Comparison of ENCODE assay signal across 7 cellular contexts in the genomic region with DNA sequence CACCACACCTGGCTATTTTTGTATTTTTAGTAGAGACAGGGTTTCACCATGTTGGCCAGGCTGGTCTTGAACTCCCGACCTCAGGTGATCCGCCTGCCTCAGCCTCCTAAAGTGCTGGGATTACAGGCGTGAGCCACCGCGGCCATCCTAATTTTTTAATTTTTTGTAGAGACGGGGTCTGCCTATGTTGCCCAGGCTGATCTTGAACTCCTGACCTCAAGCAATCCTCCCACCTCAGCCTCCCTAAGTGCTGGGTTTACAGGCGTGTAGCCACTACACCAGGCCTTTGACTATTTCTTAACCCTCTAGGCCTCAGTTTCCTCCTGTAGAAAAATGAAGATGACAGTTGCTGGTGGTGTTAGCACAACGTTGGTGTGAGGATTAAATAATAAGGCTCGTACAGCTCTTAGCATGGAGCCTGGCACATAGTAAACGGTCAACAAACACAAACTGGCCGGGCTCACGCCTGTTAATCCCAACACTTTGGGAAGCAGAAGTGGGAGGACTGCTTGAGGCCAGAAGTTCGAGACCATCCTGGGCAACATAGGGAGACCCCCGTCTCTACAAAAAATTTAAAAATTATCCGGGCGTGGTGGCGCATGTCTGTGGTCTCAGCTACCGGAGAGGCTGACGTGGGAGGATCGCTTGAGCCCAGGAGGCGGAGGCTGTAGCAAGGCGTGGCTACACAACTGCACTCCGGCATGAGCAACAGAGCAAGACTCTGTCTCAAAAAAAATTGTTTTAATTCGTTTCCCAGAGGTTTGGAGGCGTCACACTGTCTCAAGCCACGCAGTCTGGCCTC. TPM values are rescaled to one million over a fixed set of nuclear protein-coding genes. Genes with fewer than 3 reads are reported as not detected.
DNase-seq lines count a peak whose midpoint lies in the region; ATAC-seq and TF ChIP-seq lines count a peak whose summit lies in the region.

No MANE protein-coding gene starts in this region.

- H3K27ac Mint-ChIP-seq in naive B cell: peak overlapping the region; percentile 95 to 99 (median 96)

- ATAC-seq in GM18858 (IDR thresholded peaks at IDR 0.05; ENCODE audit: unreplicated experiment) (peak; percentile 31), naive B cell (ENCODE audit: low read depth in 2 of 2) (peak; percentile 60 to 63)

- peaks cover 19 to 51% (median 31%) of the 10 kb centered on the region in 3 donors for H3K4me1 Mint-ChIP-seq in naive B cell

- H3K36me3 Mint-ChIP-seq in naive B cell: peaks cover 0 to 4% of the 10 kb centered on the region in 2 donors

- no peaks in the 10 kb centered on the region for H3K27me3 Mint-ChIP-seq in naive B cell

- no peaks in the 10 kb centered on the region for H3K9me3 ChIP-seq in HEK293 (ENCODE audit: control insufficient read depth, insufficient read depth, low read depth, low read length)
- H3K9me3 ChIP-seq in effector memory CD4-positive, alpha-beta T cell (ENCODE audit: control insufficient read depth, low read length): no peaks in the 10 kb centered on the region

- peaks cover 22 to 54% of the 10 kb centered on the region in 2 experiments for H3K36me3 ChIP-seq in HEK293 (ENCODE audit: control insufficient read depth in 2 of 2, insufficient read depth in 1 of 2, low read length in 2 of 2)
- H3K36me3 ChIP-seq in effector memory CD4-positive, alpha-beta T cell (ENCODE audit: control insufficient read depth, insufficient read depth, low read length): peaks cover 17% of the 10 kb centered on the region

- no peaks in the 10 kb centered on the region for H3K27me3 ChIP-seq in effector memory CD4-positive, alpha-beta T cell (replicated peaks; ENCODE audit: control insufficient read depth, insufficient read depth, low read length, poor library complexity, severe bottlenecking)

- H3K4me3 ChIP-seq in HEK293 (ENCODE audit: low read depth, low read length): peak overlapping the region; percentile 99
- peak overlapping the region; percentile 72 for H3K4me3 ChIP-seq in effector memory CD4-positive, alpha-beta T cell (ENCODE audit: insufficient read depth, low read depth, low read length, poor library complexity, severe bottlenecking)

- no peaks in the 10 kb centered on the region for H3K9me3 Mint-ChIP-seq in naive B cell

- H3K4me3 Mint-ChIP-seq in naive B cell: peak overlapping the region; percentile 90 to 97 (median 96)

- no peak for TF ChIP-seq CTCF in HEK293 (tag by site-specific recombination; IDR thresholded peaks at IDR 0.05)

- DNase-seq in NCI-H510A treated with DMSO at 0.1 percent for 48 hours (lab: John Stamatoyannopoulos, UW) (peak; percentile 94), naive B cell (no peak), NCI-H187 treated with DMSO at 0.1 percent for 48 hours (lab: John Stamatoyannopoulos, UW) (no peak), T1000 (lab: John Stamatoyannopoulos, UW) (no peak)
- no peak for DNase-seq in effector memory CD4-positive, alpha-beta T cell

- POLR2A ChIA-PET in HEK293 (lab: Yijun Ruan, JAX): interaction anchor here (1.0 to 2.3 kb wide), 5 partner anchors 9 to 238 kb away, joined by 4 to 16 read pairs (median 10); partner anchors contain the start of genes SDSL, SLC8B1 and TPCN1

- CTCF ChIA-PET in HEK293 (lab: Yijun Ruan, JAX): interaction anchor here (1.7 kb wide), 1 partner anchor 10 kb away, joined by 11 read pairs; no protein-coding TSS in a partner anchor

- H3K27ac ChIP-seq in HEK293 (ENCODE audit: extremely low read depth, low read depth, low read length): peak overlapping the region; percentile 94; the same call in 1 of the 2 replicates
- H3K27ac ChIP-seq in effector memory CD4-positive, alpha-beta T cell (ENCODE audit: insufficient read depth, low read length, poor library complexity, severe bottlenecking): peak overlapping the region; percentile 87

- H3K4me1 ChIP-seq in HEK293 (ENCODE audit: control insufficient read depth, insufficient read depth, low read length): peaks cover 3% of the 10 kb centered on the region; the same call in 1 of the 2 replicates
- H3K4me1 ChIP-seq in effector memory CD4-positive, alpha-beta T cell (ENCODE audit: control insufficient read depth, insufficient read depth, low read length, poor library complexity, severe bottlenecking): peaks cover 16% of the 10 kb centered on the region

TF ChIP-seq in HEK293, 187 proteins besides CTCF, POLR2A, EP300 and RAD21:
- no peak for TF ChIP-seq GLI4 (tag by site-specific recombination; IDR thresholded peaks at IDR 0.05)
- TF ChIP-seq ZNF121 (tag by site-specific recombination; IDR thresholded peaks at IDR 0.05): peak; percentile 77
- TF ChIP-seq ZNF664 (tag by site-specific recombination; IDR thresholded peaks at IDR 0.05): 0 out of 2 replicates have a peak, but pooled peaks have one; percentile 31
- no peak for TF ChIP-seq IKZF3 (tag by site-specific recombination; IDR thresholded peaks at IDR 0.05)
- TF ChIP-seq, protein P1, sequence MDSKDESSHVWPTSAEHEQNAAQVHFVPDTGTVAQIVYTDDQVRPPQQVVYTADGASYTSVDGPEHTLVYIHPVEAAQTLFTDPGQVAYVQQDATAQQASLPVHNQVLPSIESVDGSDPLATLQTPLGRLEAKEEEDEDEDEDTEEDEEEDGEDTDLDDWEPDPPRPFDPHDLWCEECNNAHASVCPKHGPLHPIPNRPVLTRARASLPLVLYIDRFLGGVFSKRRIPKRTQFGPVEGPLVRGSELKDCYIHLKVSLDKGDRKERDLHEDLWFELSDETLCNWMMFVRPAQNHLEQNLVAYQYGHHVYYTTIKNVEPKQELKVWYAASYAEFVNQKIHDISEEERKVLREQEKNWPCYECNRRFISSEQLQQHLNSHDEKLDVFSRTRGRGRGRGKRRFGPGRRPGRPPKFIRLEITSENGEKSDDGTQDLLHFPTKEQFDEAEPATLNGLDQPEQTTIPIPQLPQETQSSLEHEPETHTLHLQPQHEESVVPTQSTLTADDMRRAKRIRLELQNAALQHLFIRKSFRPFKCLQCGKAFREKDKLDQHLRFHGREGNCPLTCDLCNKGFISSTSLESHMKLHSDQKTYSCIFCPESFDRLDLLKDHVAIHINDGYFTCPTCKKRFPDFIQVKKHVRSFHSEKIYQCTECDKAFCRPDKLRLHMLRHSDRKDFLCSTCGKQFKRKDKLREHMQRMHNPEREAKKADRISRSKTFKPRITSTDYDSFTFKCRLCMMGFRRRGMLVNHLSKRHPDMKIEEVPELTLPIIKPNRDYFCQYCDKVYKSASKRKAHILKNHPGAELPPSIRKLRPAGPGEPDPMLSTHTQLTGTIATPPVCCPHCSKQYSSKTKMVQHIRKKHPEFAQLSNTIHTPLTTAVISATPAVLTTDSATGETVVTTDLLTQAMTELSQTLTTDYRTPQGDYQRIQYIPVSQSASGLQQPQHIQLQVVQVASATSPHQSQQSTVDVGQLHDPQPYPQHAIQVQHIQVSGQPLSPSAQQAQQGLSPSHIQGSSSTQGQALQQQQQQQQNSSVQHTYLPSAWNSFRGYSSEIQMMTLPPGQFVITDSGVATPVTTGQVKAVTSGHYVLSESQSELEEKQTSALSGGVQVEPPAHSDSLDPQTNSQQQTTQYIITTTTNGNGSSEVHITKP (tag by site-specific recombination; IDR thresholded peaks at IDR 0.05): peak; percentile 86
- peak; percentile 49; the same call in 1 of the 2 replicates for TF ChIP-seq OSR2 (tag by site-specific recombination; IDR thresholded peaks at IDR 0.05)
- no peak for TF ChIP-seq ZNF549 (tag by site-specific recombination; IDR thresholded peaks at IDR 0.05)
- TF ChIP-seq ZBTB7A (tag by site-specific recombination; IDR thresholded peaks at IDR 0.05; ENCODE audit: low read depth): no peak
- peak; percentile 83 for TF ChIP-seq ZNF335 (tag by site-specific recombination; conservative IDR thresholded peaks at IDR 0.05)
- TF ChIP-seq YY1 (tag by site-specific recombination; IDR thresholded peaks at IDR 0.05): no peak
- TF ChIP-seq MYNN (tag by site-specific recombination; IDR thresholded peaks at IDR 0.05; ENCODE audit: borderline replicate concordance): no peak
- TF ChIP-seq EGR2 (tag by site-specific recombination; IDR thresholded peaks at IDR 0.05; ENCODE audit: low read depth): 0 out of 2 replicates have a peak, but pooled peaks have one; percentile 15
- TF ChIP-seq, protein P2, sequence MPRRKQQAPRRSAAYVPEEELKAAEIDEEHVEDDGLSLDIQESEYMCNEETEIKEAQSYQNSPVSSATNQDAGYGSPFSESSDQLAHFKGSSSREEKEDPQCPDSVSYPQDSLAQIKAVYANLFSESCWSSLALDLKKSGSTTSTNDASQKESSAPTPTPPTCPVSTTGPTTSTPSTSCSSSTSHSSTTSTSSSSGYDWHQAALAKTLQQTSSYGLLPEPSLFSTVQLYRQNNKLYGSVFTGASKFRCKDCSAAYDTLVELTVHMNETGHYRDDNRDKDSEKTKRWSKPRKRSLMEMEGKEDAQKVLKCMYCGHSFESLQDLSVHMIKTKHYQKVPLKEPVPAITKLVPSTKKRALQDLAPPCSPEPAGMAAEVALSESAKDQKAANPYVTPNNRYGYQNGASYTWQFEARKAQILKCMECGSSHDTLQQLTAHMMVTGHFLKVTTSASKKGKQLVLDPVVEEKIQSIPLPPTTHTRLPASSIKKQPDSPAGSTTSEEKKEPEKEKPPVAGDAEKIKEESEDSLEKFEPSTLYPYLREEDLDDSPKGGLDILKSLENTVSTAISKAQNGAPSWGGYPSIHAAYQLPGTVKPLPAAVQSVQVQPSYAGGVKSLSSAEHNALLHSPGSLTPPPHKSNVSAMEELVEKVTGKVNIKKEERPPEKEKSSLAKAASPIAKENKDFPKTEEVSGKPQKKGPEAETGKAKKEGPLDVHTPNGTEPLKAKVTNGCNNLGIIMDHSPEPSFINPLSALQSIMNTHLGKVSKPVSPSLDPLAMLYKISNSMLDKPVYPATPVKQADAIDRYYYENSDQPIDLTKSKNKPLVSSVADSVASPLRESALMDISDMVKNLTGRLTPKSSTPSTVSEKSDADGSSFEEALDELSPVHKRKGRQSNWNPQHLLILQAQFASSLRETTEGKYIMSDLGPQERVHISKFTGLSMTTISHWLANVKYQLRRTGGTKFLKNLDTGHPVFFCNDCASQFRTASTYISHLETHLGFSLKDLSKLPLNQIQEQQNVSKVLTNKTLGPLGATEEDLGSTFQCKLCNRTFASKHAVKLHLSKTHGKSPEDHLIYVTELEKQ (tag by site-specific recombination; IDR thresholded peaks at IDR 0.05; ENCODE audit: borderline replicate concordance): no peak
- TF ChIP-seq ZNF10 (tag by site-specific recombination; IDR thresholded peaks at IDR 0.05): no peak

RNA-seq across cellular contexts. Expression of gene DDX54, which starts 1.0 kb away (rescaled TPM):
- polyA plus RNA-seq in naive B cell (ENCODE audit: low read depth in 6 of 6): 10 to 100 TPM in 5 of 6 donors, 1 to 10 TPM in 1; 9.0 to 45.5 (median 25.4) TPM

RNA-seq across cellular contexts. Expression of gene RITA1, which starts 1.2 kb away (rescaled TPM):
- polyA plus RNA-seq in naive B cell (ENCODE audit: low read depth in 6 of 6): 10 to 100 TPM; 21.0 to 31.9 (median 24.1) TPM

RNA-seq across cellular contexts. Expression of gene CFAP73, which starts 34.8 kb away (rescaled TPM):
- 1 to 10 TPM in 1 of 6 donors, not detected in 5; 1.2 TPM for polyA plus RNA-seq in naive B cell (ENCODE audit: low read depth in 6 of 6)

RNA-seq across cellular contexts. Expression of gene TPCN1, which starts 37.0 kb away (rescaled TPM):
- 10 to 100 TPM in 5 of 6 donors, 1 to 10 TPM in 1; 8.8 to 26.2 (median 18.9) TPM for polyA plus RNA-seq in naive B cell (ENCODE audit: low read depth in 6 of 6)

RNA-seq across cellular contexts. Expression of gene RASAL1, which starts 48.7 kb away (rescaled TPM):
- polyA plus RNA-seq in naive B cell (ENCODE audit: low read depth in 6 of 6): under 1 TPM in 4 of 6 donors, not detected in 2; 0.17 to 0.48 (median 0.41) TPM
